25 cellular contexts compared by ENCODE assay signal in the genomic region with DNA sequence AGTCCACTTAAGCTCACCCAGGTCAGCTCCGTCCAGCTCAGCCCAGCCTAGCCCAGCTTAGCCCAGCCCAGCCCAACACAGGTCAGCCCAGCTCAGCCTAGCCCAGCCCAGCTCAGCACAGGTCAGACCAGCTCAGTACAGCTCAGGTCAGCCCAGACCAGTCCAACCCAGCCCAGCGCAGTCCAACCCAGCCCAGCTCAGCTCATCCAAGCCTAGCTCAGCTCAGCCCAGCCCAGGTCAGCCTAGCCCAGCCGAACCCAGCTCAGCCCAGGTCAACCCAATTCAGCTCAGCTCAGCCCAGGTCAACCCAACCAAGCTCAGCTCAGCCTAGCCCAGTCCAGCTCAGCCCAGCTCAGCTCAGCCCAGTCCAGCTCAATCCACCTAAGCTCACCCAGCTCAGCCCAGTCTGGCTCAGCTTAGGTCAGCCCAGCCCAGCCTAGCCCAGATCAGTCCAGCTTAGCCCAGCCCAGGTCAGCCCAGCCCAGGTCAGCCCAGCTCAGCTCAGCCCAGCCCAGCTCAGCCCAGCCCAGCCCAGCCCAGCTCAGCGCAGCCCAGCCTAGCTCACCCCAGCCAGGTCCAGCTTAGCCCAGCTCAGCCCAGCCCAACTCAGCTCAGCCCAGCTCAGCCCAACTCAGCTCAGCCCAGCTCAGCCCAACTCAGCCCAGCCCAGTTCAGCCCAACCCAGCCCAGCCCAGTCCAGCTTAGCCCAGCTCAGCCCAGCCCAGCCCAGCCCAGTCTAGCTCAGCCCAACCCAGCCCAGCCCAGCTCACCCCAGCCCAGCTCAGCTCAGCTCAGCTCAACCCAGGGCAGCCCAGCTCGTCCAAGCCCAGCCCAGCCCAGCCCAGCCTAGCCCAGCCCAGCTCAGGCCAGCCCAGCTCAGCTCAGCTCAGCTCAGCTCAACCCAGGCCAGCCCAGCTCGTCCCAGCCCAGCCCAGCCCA.
DNase-seq lines count a peak whose midpoint lies in the region; ATAC-seq and TF ChIP-seq lines count a peak whose summit lies in the region.
"Had no signal": no experiment of that assay in that cellular context is flagged by ENCODE, and none has a peak within 500 bp of the region (broad histone marks: within the 10 kb centered on the region; RNA-seq: fewer than 3 reads in every experiment).

No MANE protein-coding gene starts in this region.

- DNase-seq in DND-41 = peak; percentile 19
- DNase-seq in coronary artery (ENCODE audit: low spot score) = peak; percentile 40
- DNase-seq in neuronal stem cell (ENCODE audit: low spot score) = no peak
- DNase-seq in Karpas-422 = no peak
- no peak for DNase-seq in tibial artery
- DNase-seq in HK-2 (ENCODE audit: unreplicated experiment) = no peak
- no peak for DNase-seq in NAMALWA (ENCODE audit: low spot score)
- DNase-seq: activated CD4-positive, alpha-beta T cell treated with anti-CD3 and anti-CD28 coated beads, Interleukin-2, amount 50 U/mL, for 48 hours; activated CD4-positive, CD25-positive, alpha-beta regulatory T cell; activated T-cell treated with anti-CD3 and anti-CD28 coated beads, Interleukin-2, amount 50 U/mL, for 1 hour; CD4-positive, alpha-beta T cell; effector memory CD4-positive, alpha-beta T cell; foreskin melanocyte; mesendoderm; NCI-H1092; NCI-H187 treated with DMSO at 0.1 percent for 48 hours; NCI-H748 treated with DMSO at 0.1 percent for 48 hours; OCI-M1; Right ventricle myocardium superior; stimulated activated CD4-positive, alpha-beta T cell treated with anti-CD3 and anti-CD28 coated beads, Interleukin-15, amount 100 ng/mL, for 24 hours had no signal

- H3K14ac ChIP-seq in neuronal stem cell (ENCODE audit: low read length) = no peak overlapping the region

- H2BK120ac ChIP-seq in neuronal stem cell (ENCODE audit: low read depth, low read length) = no peak overlapping the region

- no peak overlapping the region for H3K18ac ChIP-seq in neuronal stem cell (ENCODE audit: low read length)

- no peak overlapping the region for H3K4ac ChIP-seq in neuronal stem cell (ENCODE audit: low read length)

- WGBS in neuronal stem cell (ENCODE audit: extremely low coverage in 2 of 2, insufficient read length in 2 of 2, insufficient replicate concordance in 1 of 2), 2 donors = no CpG with 5 or more reads among the region's 6 CpGs

- H3K9ac ChIP-seq in DND-41 (ENCODE audit: low read depth, low read length) = no peak overlapping the region
- no peak overlapping the region for H3K9ac ChIP-seq in neuronal stem cell (ENCODE audit: low read depth, low read length, poor library complexity)
- H3K9ac ChIP-seq in Karpas-422 (ENCODE audit: low read length) = no peak overlapping the region
- H3K9ac ChIP-seq: parathyroid adenoma had no signal

- H3K9me3 ChIP-seq in DND-41 (ENCODE audit: insufficient read depth, low read length, severe bottlenecking) = no peaks in the 10 kb centered on the region
- H3K9me3 ChIP-seq in HEK293 (ENCODE audit: control insufficient read depth, insufficient read depth, low read depth, low read length) = no peaks in the 10 kb centered on the region
- H3K9me3 ChIP-seq in neuronal stem cell (replicated peaks in 1 of 2; ENCODE audit: control insufficient read depth in 2 of 2, insufficient read depth in 1 of 2, low read depth in 1 of 2, low read length in 2 of 2) = peaks cover 0 to 17% of the 10 kb centered on the region in 2 donors
- H3K9me3 ChIP-seq in Karpas-422 (ENCODE audit: low read length) = no peaks in the 10 kb centered on the region
- no peaks in the 10 kb centered on the region for H3K9me3 ChIP-seq in tibial artery

- ATAC-seq in DND-41 (ENCODE audit: insufficient read depth, low read depth) = peak; percentile 41; the same call in 1 of the 3 replicates
- ATAC-seq: naive thymus-derived CD8-positive, alpha-beta T cell; stimulated activated naive CD8-positive, alpha-beta T cell treated with anti-CD3 and anti-CD28 coated beads, Interleukin-15, amount 100 ng/mL, for 72 hours had no signal

- intact Hi-C loops in tibial artery (cut with DNase I; ENCODE audit: low total_unique reads) = no loop called here

- H3K27ac ChIP-seq in DND-41 (ENCODE audit: low read length) = no peak overlapping the region
- H3K27ac ChIP-seq in HEK293 (ENCODE audit: extremely low read depth, low read depth, low read length) = no peak overlapping the region
- H3K27ac ChIP-seq in coronary artery = no peak overlapping the region
- H3K27ac ChIP-seq in neuronal stem cell (replicated peaks; ENCODE audit: low read length) = no peak overlapping the region
- no peak overlapping the region for H3K27ac ChIP-seq in Karpas-422 (ENCODE audit: low read length)
- no peak overlapping the region for H3K27ac ChIP-seq in tibial artery
- H3K27ac ChIP-seq: parathyroid adenoma, tibial nerve had no signal

- H2BK12ac ChIP-seq in neuronal stem cell (ENCODE audit: low read length) = no peak overlapping the region

- no peak overlapping the region for H4K8ac ChIP-seq in neuronal stem cell (ENCODE audit: low read depth, low read length)

- H3K4me1 ChIP-seq in DND-41 (ENCODE audit: insufficient read depth, low read length) = no peaks in the 10 kb centered on the region
- no peaks in the 10 kb centered on the region for H3K4me1 ChIP-seq in HEK293 (ENCODE audit: control insufficient read depth, insufficient read depth, low read length)
- H3K4me1 ChIP-seq in neuronal stem cell (ENCODE audit: control insufficient read depth in 2 of 2, insufficient read depth in 1 of 2, low read depth in 1 of 2, low read length in 2 of 2) = no peaks in the 10 kb centered on the region
- peaks cover 18% of the 10 kb centered on the region for H3K4me1 ChIP-seq in Karpas-422 (ENCODE audit: low read length)
- no peaks in the 10 kb centered on the region for H3K4me1 ChIP-seq in tibial artery
- H3K4me1 ChIP-seq: parathyroid adenoma, tibial nerve had no signal

- H2BK5ac ChIP-seq in neuronal stem cell (ENCODE audit: low read length) = peak overlapping the region; percentile 24

- no peaks in the 10 kb centered on the region for H3K9me2 ChIP-seq in Karpas-422 (replicated peaks; ENCODE audit: insufficient read depth, low read length)

- peaks cover 5% of the 10 kb centered on the region for H3K79me1 ChIP-seq in neuronal stem cell (ENCODE audit: low read depth, low read length)

- H4K20me1 ChIP-seq in DND-41 (ENCODE audit: insufficient read depth, low read length) (no peaks in the 10 kb centered on the region; the same call in 1 of the 2 replicates), Karpas-422 (ENCODE audit: insufficient read depth, low read depth, low read length) (no peaks in the 10 kb centered on the region)

- H2AFZ ChIP-seq in DND-41 (ENCODE audit: low read depth, low read length) (no peak overlapping the region), neuronal stem cell (ENCODE audit: low read length) (no peak overlapping the region), Karpas-422 (ENCODE audit: low read length) (no peak overlapping the region)
- H2AFZ ChIP-seq: parathyroid adenoma had no signal

- CTCF ChIA-PET in HEK293 (lab: Yijun Ruan, JAX) = interaction anchor here (0.6 kb wide), 1 partner anchor 298 kb away, joined by 3 read pairs; no protein-coding TSS in a partner anchor

- POLR2A ChIA-PET in HEK293 (lab: Yijun Ruan, JAX) = interaction anchor here (0.9 kb wide), 1 partner anchor 38 kb away, joined by 3 read pairs; no protein-coding TSS in a partner anchor

- H2AK5ac ChIP-seq in neuronal stem cell (ENCODE audit: low read depth, low read length) = no peak overlapping the region

- no peak overlapping the region for H3K4me3 ChIP-seq in DND-41 (ENCODE audit: low read depth in 1 of 2, low read length in 2 of 2)
- H3K4me3 ChIP-seq in HEK293 (ENCODE audit: low read depth, low read length) = no peak overlapping the region
- no peak overlapping the region for H3K4me3 ChIP-seq in coronary artery
- H3K4me3 ChIP-seq in neuronal stem cell (ENCODE audit: low read length in 2 of 2) = peak overlapping the region in 1 of 2 donors; percentile 5
- no peak overlapping the region for H3K4me3 ChIP-seq in Karpas-422 (ENCODE audit: low read length)
- no peak overlapping the region for H3K4me3 ChIP-seq in tibial artery
- H3K4me3 ChIP-seq: tibial nerve had no signal

- no peak overlapping the region for H4K91ac ChIP-seq in neuronal stem cell (ENCODE audit: low read depth, low read length, poor library complexity)

- peak overlapping the region; percentile 20 for H3K23ac ChIP-seq in neuronal stem cell (ENCODE audit: low read depth, low read length, poor library complexity)

- no peak overlapping the region for H2BK15ac ChIP-seq in neuronal stem cell (ENCODE audit: low read length)

- H3K79me2 ChIP-seq in DND-41 (ENCODE audit: insufficient read depth, low read length) (no peaks in the 10 kb centered on the region), Karpas-422 (ENCODE audit: low read length) (no peaks in the 10 kb centered on the region)
- H3K79me2 ChIP-seq: parathyroid adenoma had no signal

- no peaks in the 10 kb centered on the region for H3K36me3 ChIP-seq in DND-41 (ENCODE audit: insufficient read depth, low read length)
- H3K36me3 ChIP-seq in HEK293 (ENCODE audit: control insufficient read depth in 2 of 2, insufficient read depth in 1 of 2, low read length in 2 of 2) = no peaks in the 10 kb centered on the region
- H3K36me3 ChIP-seq in neuronal stem cell (replicated peaks in 1 of 2; ENCODE audit: control insufficient read depth in 2 of 2, insufficient read depth in 2 of 2, low read length in 2 of 2) = no peaks in the 10 kb centered on the region
- no peaks in the 10 kb centered on the region for H3K36me3 ChIP-seq in Karpas-422 (ENCODE audit: insufficient read depth, low read length)
- no peaks in the 10 kb centered on the region for H3K36me3 ChIP-seq in tibial artery
- H3K36me3 ChIP-seq: tibial nerve had no signal

- H3K4me2 ChIP-seq in DND-41 (ENCODE audit: insufficient read depth, low read length) = no peak overlapping the region
- H3K4me2 ChIP-seq in neuronal stem cell (ENCODE audit: insufficient read depth, low read length, poor library complexity, severe bottlenecking) = no peak overlapping the region
- no peak overlapping the region for H3K4me2 ChIP-seq in Karpas-422 (ENCODE audit: low read depth, low read length, poor library complexity, severe bottlenecking)

- no peak for TF ChIP-seq CTCF in DND-41 (IDR thresholded peaks at IDR 0.05; ENCODE audit: borderline replicate concordance, extremely low read depth, low read length, poor library complexity, severe bottlenecking)
- no peak for TF ChIP-seq CTCF in HEK293 (tag by site-specific recombination; IDR thresholded peaks at IDR 0.05)
- no peak for TF ChIP-seq CTCF in coronary artery (IDR thresholded peaks at IDR 0.05)
- no peak for TF ChIP-seq CTCF in tibial artery (IDR thresholded peaks at IDR 0.05)

- H3K27me3 ChIP-seq in DND-41 (ENCODE audit: insufficient read depth, low read length, poor library complexity) (no peaks in the 10 kb centered on the region), neuronal stem cell (ENCODE audit: control insufficient read depth in 3 of 3, insufficient read depth in 3 of 3, low read depth in 1 of 3, low read length in 3 of 3) (no peaks in the 10 kb centered on the region), Karpas-422 (ENCODE audit: low read length) (no peaks in the 10 kb centered on the region), tibial artery (no peaks in the 10 kb centered on the region)
- H3K27me3 ChIP-seq: tibial nerve had no signal

Comparison
In these comparisons a context has a peak if more than half of its experiments do, and no peak if none do; other contexts are left out.
1. DNase-seq: peak in DND-41 (single experiment) and coronary artery (single experiment); none in neuronal stem cell (single experiment), Karpas-422 (single experiment), tibial artery (0 of 2), HK-2 (single experiment) and NAMALWA (single experiment).